10 cellular contexts compared by ENCODE assay signal in genomic region chr2:240564191-240564570, GRCh38. TPM values are rescaled to one million over a fixed set of nuclear protein-coding genes. Genes with fewer than 3 reads are reported as not detected.
DNase-seq lines count a peak whose midpoint lies in the region; ATAC-seq and TF ChIP-seq lines count a peak whose summit lies in the region.
"Had no signal": no experiment of that assay in that cellular context is flagged by ENCODE, and none has a peak within 500 bp of the region (broad histone marks: within the 10 kb centered on the region; RNA-seq: fewer than 3 reads in every experiment).

No MANE protein-coding gene starts in this region.

- WGBS in sigmoid colon, 2 donors, result 97% methylated on average over 9 of the region's 9 CpGs

- DNase-seq in PC-9 (no peak), coronary artery (ENCODE audit: low spot score) (peak; percentile 41), sigmoid colon (peak; percentile 32), GF-D8 (lab: John Stamatoyannopoulos, UW) (no peak), D341Med (ENCODE audit: low spot score) (no peak)
- DNase-seq: amygdala, nucleus accumbens had no signal

- H3K36me3 ChIP-seq in DOHH2 (ENCODE audit: control insufficient read depth, low read length) (peaks cover 51% of the 10 kb centered on the region), PC-9 (ENCODE audit: low read depth) (peaks cover 18% of the 10 kb centered on the region), sigmoid colon (peaks cover 0 to 9% (median 0%) of the 10 kb centered on the region in 4 donors)
- H3K36me3 ChIP-seq: thoracic aorta had no signal

- no TSS peak for BruUV-seq in PC-9 (replicated peaks; lab: Mats Ljungman, UMichigan)

- H3K9me2 ChIP-seq in DOHH2 (replicated peaks; ENCODE audit: control insufficient read depth, low read length), result no peaks in the 10 kb centered on the region
- H3K9me2 ChIP-seq in PC-9 (ENCODE audit: insufficient read depth), result no peaks in the 10 kb centered on the region

- POLR2A ChIA-PET in PC-9 (lab: Charles Lee; ENCODE audit: unreplicated experiment), result interaction anchor here (0.6 kb wide), 2 partner anchors 16 to 186 kb away, joined by 3 read pairs; no protein-coding TSS in a partner anchor

- ATAC-seq in GM21447 (IDR thresholded peaks at IDR 0.05; ENCODE audit: unreplicated experiment), result no peak

- peaks cover 68% of the 10 kb centered on the region for H3K4me1 ChIP-seq in DOHH2 (ENCODE audit: control insufficient read depth, low read length)
- peaks cover 67% of the 10 kb centered on the region for H3K4me1 ChIP-seq in PC-9 (replicated peaks; ENCODE audit: insufficient read depth)
- peaks cover 2 to 54% (median 49%) of the 10 kb centered on the region in 4 donors for H3K4me1 ChIP-seq in sigmoid colon

- H3K79me2 ChIP-seq in DOHH2 (ENCODE audit: control insufficient read depth, low read length), result peaks cover 81% of the 10 kb centered on the region
- peaks cover 48% of the 10 kb centered on the region for H3K79me2 ChIP-seq in PC-9 (ENCODE audit: low read depth)

- intact Hi-C loops in PC-9 (cut with micrococcal nuclease; ENCODE audit: unreplicated experiment), result loop anchor here (10.0 kb wide), 2 partner anchors 409 to 499 kb away; no protein-coding TSS in a partner anchor
- intact Hi-C loops in sigmoid colon (cut with DNase I), result loop anchor here (10.0 kb wide), 2 partner anchors 271 to 751 kb away; partner anchors contain the start of genes HDLBP and SEPTIN2

- H3K27ac ChIP-seq in DOHH2 (ENCODE audit: low read depth, low read length), result peak overlapping the region; percentile 95; the same call in 1 of the 2 replicates
- H3K27ac ChIP-seq in PC-9, result no peak overlapping the region
- no peak overlapping the region for H3K27ac ChIP-seq in coronary artery
- H3K27ac ChIP-seq in sigmoid colon, result no peak overlapping the region
- H3K27ac ChIP-seq: thoracic aorta had no signal

- H2AFZ ChIP-seq in PC-9, result no peak overlapping the region

- no peaks in the 10 kb centered on the region for H3K9me3 ChIP-seq in DOHH2 (ENCODE audit: control insufficient read depth, insufficient read depth, low read length)
- no peaks in the 10 kb centered on the region for H3K9me3 ChIP-seq in PC-9 (ENCODE audit: insufficient read depth, low read depth)
- H3K9me3 ChIP-seq in sigmoid colon, result no peaks in the 10 kb centered on the region
- H3K9me3 ChIP-seq: thoracic aorta had no signal

- H3K4me3 ChIP-seq in DOHH2 (ENCODE audit: low read length) (no peak overlapping the region; the same call in 1 of the 2 replicates), PC-9 (no peak overlapping the region), coronary artery (no peak overlapping the region), sigmoid colon (no peak overlapping the region)
- H3K4me3 ChIP-seq: thoracic aorta had no signal

- CTCF ChIA-PET in PC-9 (lab: Charles Lee), result no interaction called here

- peak overlapping the region; percentile 100; the same call in 1 of the 2 replicates for H3K4me2 ChIP-seq in DOHH2 (ENCODE audit: low read length)
- H3K4me2 ChIP-seq in PC-9, result peak overlapping the region; percentile 99

- no peak for TF ChIP-seq CTCF in DOHH2 (IDR thresholded peaks at IDR 0.05; ENCODE audit: low read depth, low read length, poor library complexity, severe bottlenecking)
- no peak for TF ChIP-seq CTCF in PC-9 (conservative IDR thresholded peaks at IDR 0.05)
- no peak for TF ChIP-seq CTCF in coronary artery (IDR thresholded peaks at IDR 0.05)
- TF ChIP-seq CTCF in sigmoid colon (IDR thresholded peaks at IDR 0.05), result no peak

- H3F3A ChIP-seq in DOHH2 (ENCODE audit: control insufficient read depth, insufficient read depth) (peaks cover 26% of the 10 kb centered on the region), PC-9 (ENCODE audit: insufficient read depth, low read depth) (peaks cover 46% of the 10 kb centered on the region)

- H4K20me1 ChIP-seq in DOHH2 (ENCODE audit: control insufficient read depth, insufficient read depth, low read depth, low read length) (peaks cover under 1% of the 10 kb centered on the region; the same call in 1 of the 2 replicates), PC-9 (ENCODE audit: insufficient read depth) (peaks cover 7% of the 10 kb centered on the region)

- no peak for TF ChIP-seq POLR2A in sigmoid colon (IDR thresholded peaks at IDR 0.05)

- TF ChIP-seq EP300 in sigmoid colon (IDR thresholded peaks at IDR 0.05), result no peak

- H3K27me3 ChIP-seq in DOHH2 (ENCODE audit: control insufficient read depth, low read length) (no peaks in the 10 kb centered on the region), PC-9 (ENCODE audit: insufficient read depth, low read depth) (no peaks in the 10 kb centered on the region), sigmoid colon (no peaks in the 10 kb centered on the region)

RNA-seq across cellular contexts. Expression of gene DUSP28, which starts 4.0 kb away (rescaled TPM):
- total RNA-seq in PC-9 (2021) (10.9 and 11.5 TPM in 2 replicates), sigmoid colon (10 to 100 TPM in 1 of 4 donors, 1 to 10 TPM in 3; 4.6 to 10.2 (median 7.6) TPM)
- polyA plus RNA-seq in sigmoid colon, result 1 to 10 TPM; 5.0 to 5.4 (median 5.1) TPM

RNA-seq across cellular contexts. Expression of gene RNPEPL1, which starts 4.1 kb away (rescaled TPM):
- total RNA-seq in PC-9 (2021), result 101 and 125 TPM in 2 replicates
- total RNA-seq in sigmoid colon, result 10 to 100 TPM; 23.1 to 87.8 (median 28.4) TPM
- polyA plus RNA-seq in sigmoid colon, result 100 to 1,000 TPM in 2 of 3 donors, 10 to 100 TPM in 1; 64.3 to 136 (median 102) TPM

RNA-seq across cellular contexts. Expression of gene ANKMY1, which starts 6.4 kb away (rescaled TPM):
- total RNA-seq in PC-9 (2021), result 85.7 and 94.8 TPM in 2 replicates
- total RNA-seq in sigmoid colon, result 10 to 100 TPM in 2 of 4 donors, 1 to 10 TPM in 2; 6.7 to 14.0 (median 9.6) TPM
- polyA plus RNA-seq in sigmoid colon, result 1 to 10 TPM; 3.6 to 9.4 (median 3.9) TPM

RNA-seq across cellular contexts. Expression of gene CAPN10, which starts 22.4 kb away (rescaled TPM):
- total RNA-seq in PC-9 (2021) (49.8 and 70.3 TPM in 2 replicates), sigmoid colon (10 to 100 TPM; 10.5 to 27.7 (median 16.3) TPM)
- 10 to 100 TPM; 11.4 to 33.0 (median 16.4) TPM for polyA plus RNA-seq in sigmoid colon

Comparison
In these comparisons a context has a peak if more than half of its experiments do, and no peak if none do; other contexts are left out.
1. DNase-seq: peak in coronary artery (single experiment) and sigmoid colon (single experiment); none in PC-9 (0 of 2), GF-D8 (single experiment) and D341Med (single experiment).